Comparison of ENCODE assay signal across 8 cellular contexts in the genomic region with DNA sequence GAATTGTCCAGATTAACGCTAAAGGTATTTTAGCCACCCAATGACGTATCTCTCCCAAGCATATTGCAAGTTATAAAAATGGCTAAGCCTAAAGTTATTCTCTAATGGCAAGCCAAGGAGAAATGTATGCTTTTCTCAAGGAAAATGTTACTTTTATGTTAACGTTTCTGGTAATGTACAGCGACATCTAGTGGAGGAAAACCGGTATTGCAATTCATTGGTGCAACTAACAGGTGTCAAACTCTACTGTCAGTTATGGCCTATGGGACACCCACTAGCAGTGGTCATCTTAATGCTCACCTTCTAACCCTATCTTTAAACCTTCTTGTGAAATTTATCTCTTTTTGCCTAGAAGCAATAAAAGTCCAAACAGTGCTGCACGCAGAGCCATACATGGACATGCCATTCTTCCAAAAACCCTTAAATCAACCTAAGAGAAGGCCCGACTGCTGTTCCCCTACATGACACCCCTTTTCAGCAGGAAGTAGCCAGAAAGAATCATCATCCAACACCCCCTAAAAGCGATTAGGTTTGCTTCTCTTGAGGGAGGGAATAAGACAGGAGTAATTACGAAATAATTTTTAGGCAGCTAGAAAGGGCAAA.
DNase-seq lines count a peak whose midpoint lies in the region; ATAC-seq and TF ChIP-seq lines count a peak whose summit lies in the region.

No MANE protein-coding gene starts in this region.

- no peak for ATAC-seq in GM18868 (IDR thresholded peaks at IDR 0.05; ENCODE audit: unreplicated experiment)
- no peak for ATAC-seq in HG03439 (IDR thresholded peaks at IDR 0.05; ENCODE audit: unreplicated experiment)

- H3K4me3 ChIP-seq in AG10803 (ENCODE audit: low read length) = no peak overlapping the region

- peak; percentile 76 for TF ChIP-seq CTCF in AG10803 (conservative IDR thresholded peaks at IDR 0.05; ENCODE audit: low read length)
- peak; percentile 80 for TF ChIP-seq CTCF in GM10248 (IDR thresholded peaks at IDR 0.05; ENCODE audit: control extremely low read depth, extremely low read depth, low read depth, missing control alignments)

- CTCF ChIA-PET in GM10248 (lab: Yijun Ruan, JAX) = interaction anchor here (0.8 to 1.1 kb wide), 4 partner anchors 9 to 419 kb away, joined by 3 to 6 read pairs (median 4); no protein-coding TSS in a partner anchor

- POLR2A ChIA-PET in GM10248 (lab: Yijun Ruan, JAX) = no interaction called here

- DNase-seq in AG10803 (ENCODE audit: low read depth) = peak; percentile 25
- peak; percentile 50 for DNase-seq in GM10248 (ENCODE audit: extremely low spot score)
- peak; percentile 62 for DNase-seq in NCI-H2196 (lab: John Stamatoyannopoulos, UW; ENCODE audit: unreplicated experiment)
- DNase-seq in activated CD4-positive, alpha-beta T cell treated with anti-CD3 and anti-CD28 coated beads, Interleukin-2, amount 50 U/mL, for 4 hours = peak; percentile 7 to 10
- DNase-seq in iPS-NIHi11 (ENCODE audit: low spot score) = peak; percentile 65
- peak; percentile 22 for DNase-seq in stimulated activated CD8-positive, alpha-beta memory T cell treated with anti-CD3 and anti-CD28 coated beads, Interleukin-12 subunit alpha, Interleukin-12 subunit beta, amount 100 ng/mL, for 1 hour (ENCODE audit: low read depth)

Comparison
In these comparisons a context has a peak if more than half of its experiments do, and no peak if none do; other contexts are left out.
1. DNase-seq: peak in every context shown above with its lines; median percentile 65 in iPS-NIHi11; 62 in NCI-H2196; 50 in GM10248; 25 in AG10803; 22 in stimulated activated CD8-positive, alpha-beta memory T cell treated with anti-CD3 and anti-CD28 coated beads, Interleukin-12 subunit alpha, Interleukin-12 subunit beta, amount 100 ng/mL, for 1 hour; 8 in activated CD4-positive, alpha-beta T cell treated with anti-CD3 and anti-CD28 coated beads, Interleukin-2, amount 50 U/mL, for 4 hours.